In genomic region chrX:134373736-134374135, GRCh38 we compare ENCODE assay signal across 8 cellular contexts. TPM values are rescaled to one million over a fixed set of nuclear protein-coding genes. Genes with fewer than 3 reads are reported as not detected.
DNase-seq lines count a peak whose midpoint lies in the region; ATAC-seq and TF ChIP-seq lines count a peak whose summit lies in the region.

No MANE protein-coding gene starts in this region.

- ATAC-seq in right cardiac atrium, result no peak
- no peak for ATAC-seq in GM21825 (IDR thresholded peaks at IDR 0.05; ENCODE audit: unreplicated experiment)
- no peak for ATAC-seq in activated CD4-positive, CD25-positive, alpha-beta regulatory T cell treated with anti-CD3 and anti-CD28 coated beads, Interleukin-2, amount 50 U/mL, for 24 hours

- peaks cover 10% of the 10 kb centered on the region for H3K27me3 ChIP-seq in WERI-Rb-1 (ENCODE audit: insufficient read depth, low read depth, severe bottlenecking)
- no peaks in the 10 kb centered on the region for H3K27me3 ChIP-seq in right cardiac atrium (ENCODE audit: control insufficient read depth, insufficient read depth)
- H3K27me3 ChIP-seq in smooth muscle cell (ENCODE audit: low read depth), result no peaks in the 10 kb centered on the region

- H3K9me3 ChIP-seq in WERI-Rb-1 (ENCODE audit: severe bottlenecking) (no peaks in the 10 kb centered on the region), right cardiac atrium (ENCODE audit: control insufficient read depth, low read length) (no peaks in the 10 kb centered on the region), smooth muscle cell (replicated peaks; ENCODE audit: low read depth) (no peaks in the 10 kb centered on the region)

- no peaks in the 10 kb centered on the region for H3F3A ChIP-seq in smooth muscle cell (ENCODE audit: low read depth)

- no peaks in the 10 kb centered on the region for H3K4me1 ChIP-seq in right cardiac atrium (ENCODE audit: control insufficient read depth, insufficient read depth, low read length)
- H3K4me1 ChIP-seq in smooth muscle cell (ENCODE audit: low read depth), result peaks cover 26% of the 10 kb centered on the region

- WGBS in right cardiac atrium, result under 1% methylated on average over 8 of the region's 8 CpGs
- WGBS in smooth muscle cell (ENCODE audit: low lambda C conversion rate), result 42% methylated on average over 8 of the region's 8 CpGs

- peak; percentile 26 for DNase-seq in DMS53 (lab: John Stamatoyannopoulos, UW)
- no peak for DNase-seq in DMS53 treated with DMSO at 0.1 percent for 48 hours (lab: John Stamatoyannopoulos, UW; ENCODE audit: unreplicated experiment)
- DNase-seq in WERI-Rb-1, result no peak
- DNase-seq in right cardiac atrium, result no peak
- DNase-seq in smooth muscle cell (lab: John Stamatoyannopoulos, UW; ENCODE audit: unreplicated experiment), result no peak
- no peak for DNase-seq in AML-193 (lab: John Stamatoyannopoulos, UW)

- H3K4me3 ChIP-seq in WERI-Rb-1 (ENCODE audit: low read depth, low read length) (peak overlapping the region; percentile 83), right cardiac atrium (ENCODE audit: low read length) (peak overlapping the region; percentile 98), smooth muscle cell (peak overlapping the region; percentile 84)

- peak overlapping the region; percentile 95 for H3K9ac ChIP-seq in smooth muscle cell (ENCODE audit: low read depth)

- peaks cover 47% of the 10 kb centered on the region for H3K79me2 ChIP-seq in smooth muscle cell (ENCODE audit: low read depth)

- H2AFZ ChIP-seq in smooth muscle cell (ENCODE audit: low read depth), result peak overlapping the region; percentile 85

- H3K4me2 ChIP-seq in smooth muscle cell, result peak overlapping the region; percentile 92

- peaks cover 5% of the 10 kb centered on the region for H3K36me3 ChIP-seq in WERI-Rb-1
- H3K36me3 ChIP-seq in smooth muscle cell (ENCODE audit: low read depth), result peaks cover 6% of the 10 kb centered on the region

- peaks cover 18% of the 10 kb centered on the region for H4K20me1 ChIP-seq in smooth muscle cell (ENCODE audit: low read depth)

- intact Hi-C loops in right cardiac atrium (cut with DNase I), result no loop called here

- H3K27ac ChIP-seq in WERI-Rb-1 (peak overlapping the region; percentile 92), right cardiac atrium (ENCODE audit: low read length) (peak overlapping the region; percentile 95), smooth muscle cell (ENCODE audit: low read depth) (peak overlapping the region; percentile 94)

- no peak for TF ChIP-seq CTCF in WERI-Rb-1 (IDR thresholded peaks at IDR 0.05; ENCODE audit: low read depth, low read length)
- TF ChIP-seq CTCF in smooth muscle cell (IDR thresholded peaks at IDR 0.05; ENCODE audit: borderline replicate concordance, insufficient read depth, poor library complexity, severe bottlenecking), result no peak

RNA-seq across cellular contexts. Expression of gene PHF6, which starts 0.6 kb away (rescaled TPM):
- total RNA-seq in right cardiac atrium, result 10 to 100 TPM in 3 of 4 donors, 1 to 10 TPM in 1; 9.2 to 12.6 (median 11.6) TPM
- 5.3 TPM for polyA plus RNA-seq in right cardiac atrium
- 27.8 and 36.1 TPM in 2 replicates for total RNA-seq in smooth muscle cell
- 13.8 and 15.2 TPM in 2 replicates for polyA plus RNA-seq in smooth muscle cell
